Comparison of ENCODE assay signal across 12 cellular contexts in the genomic region with DNA sequence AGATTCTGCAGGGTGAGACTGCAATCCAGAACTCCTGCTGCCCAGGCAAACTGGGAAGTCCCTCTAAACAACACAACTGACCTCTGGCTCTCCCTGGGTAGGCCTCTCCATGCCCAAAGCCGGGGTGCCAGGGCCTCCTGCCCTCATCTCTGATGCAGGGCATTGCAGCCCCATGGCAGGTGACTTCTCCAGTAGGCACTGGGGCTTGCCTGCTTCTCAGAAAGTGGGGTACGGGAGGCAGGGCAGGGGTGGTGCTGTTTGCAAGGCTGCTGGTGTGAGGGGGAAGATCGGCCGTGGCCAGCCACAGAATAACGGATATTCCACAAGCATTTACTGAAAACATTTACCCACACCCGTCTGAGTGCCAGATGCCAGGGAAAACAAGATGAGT. TPM values are rescaled to one million over a fixed set of nuclear protein-coding genes. Genes with fewer than 3 reads are reported as not detected.
DNase-seq lines count a peak whose midpoint lies in the region; ATAC-seq and TF ChIP-seq lines count a peak whose summit lies in the region.
"Had no signal": no experiment of that assay in that cellular context is flagged by ENCODE, and none has a peak within 500 bp of the region (broad histone marks: within the 10 kb centered on the region; RNA-seq: fewer than 3 reads in every experiment).

No MANE protein-coding gene starts in this region.

- H3K27ac ChIP-seq in BLaER1 (no peak overlapping the region), ascending aorta (peak overlapping the region; percentile 55 to 99), left lung (peak overlapping the region; percentile 33 to 66), prostate gland (peak overlapping the region; percentile 73)

- peak overlapping the region; percentile 78 for H3K4me2 ChIP-seq in BLaER1

- WGBS in prostate gland: 60% methylated on average over 6 of the region's 6 CpGs

- H3K4me1 ChIP-seq in BLaER1 (peaks cover 65% of the 10 kb centered on the region), ascending aorta (peaks cover 9 to 31% of the 10 kb centered on the region in 2 donors), left lung (peaks cover 18 to 33% of the 10 kb centered on the region in 2 donors), prostate gland (replicated peaks) (peaks cover 13% of the 10 kb centered on the region)

- no peak for TF ChIP-seq POLR2A in prostate gland (IDR thresholded peaks at IDR 0.05)

- H3K36me3 ChIP-seq in BLaER1 (no peaks in the 10 kb centered on the region), ascending aorta (no peaks in the 10 kb centered on the region), left lung (no peaks in the 10 kb centered on the region), prostate gland (no peaks in the 10 kb centered on the region)

- H3K9me3 ChIP-seq in BLaER1 (peaks cover 2% of the 10 kb centered on the region; the same call in 1 of the 2 replicates), ascending aorta (no peaks in the 10 kb centered on the region), left lung (no peaks in the 10 kb centered on the region), prostate gland (no peaks in the 10 kb centered on the region)

- ATAC-seq in left lung: no peak
- ATAC-seq: activated CD8-positive, alpha-beta T cell treated with anti-CD3 and anti-CD28 coated beads, Interleukin-2, amount 10 ng/mL, durations not matched to agents 7 days and 5 days had no signal

- DNase-seq in ascending aorta (ENCODE audit: low spot score in 2 of 2) (no peak), left lung (no peak), prostate gland (ENCODE audit: low spot score) (no peak), NCI-H774 (lab: John Stamatoyannopoulos, UW) (no peak), NCI-H226 (no peak), SIG-M5 treated with dmso at 0.1 percent for 504 hours (lab: John Stamatoyannopoulos, UW; ENCODE audit: unreplicated experiment) (no peak)
- no peak for DNase-seq in stimulated activated CD4-positive, alpha-beta T cell treated with anti-CD3 and anti-CD28 coated beads, Interleukin-4, amount 100 ng/mL, for 24 hours
- DNase-seq: activated CD8-positive, alpha-beta T cell treated with anti-CD3 and anti-CD28 coated beads, Interleukin-2, amount 10 ng/mL, durations not matched to agents 7 days and 5 days; dorsolateral prefrontal cortex; NCI-H510A treated with DMSO at 0.1 percent for 48 hours; OCI-M1 had no signal

- peaks cover 6% of the 10 kb centered on the region; the same call in 1 of the 2 replicates for H4K20me1 ChIP-seq in BLaER1

- TF ChIP-seq CTCF in ascending aorta (IDR thresholded peaks at IDR 0.05) (no peak), left lung (IDR thresholded peaks at IDR 0.05) (no peak), prostate gland (IDR thresholded peaks at IDR 0.05) (no peak)

- H3K27me3 ChIP-seq in BLaER1: peaks cover 15% of the 10 kb centered on the region
- no peaks in the 10 kb centered on the region for H3K27me3 ChIP-seq in ascending aorta
- peaks cover 11 to 54% of the 10 kb centered on the region in 2 donors for H3K27me3 ChIP-seq in left lung
- H3K27me3 ChIP-seq in prostate gland (replicated peaks; ENCODE audit: insufficient read depth): no peaks in the 10 kb centered on the region

- H3K9ac ChIP-seq in BLaER1: no peak overlapping the region

- H3K4me3 ChIP-seq in BLaER1 (no peak overlapping the region), ascending aorta (no peak overlapping the region), left lung (no peak overlapping the region), prostate gland (no peak overlapping the region)
- H3K4me3 ChIP-seq: dorsolateral prefrontal cortex had no signal

- intact Hi-C loops in ascending aorta (cut with DNase I) (no loop called here), left lung (cut with DNase I) (no loop called here), prostate gland (cut with DNase I) (no loop called here)

RNA-seq across cellular contexts. Expression of a gene that starts 4.1 kb away (rescaled TPM):
- 29.1 TPM for total RNA-seq in ascending aorta
- 100 to 1,000 TPM in 1 of 2 donors, 10 to 100 TPM in 1; 47.8 to 107 TPM for total RNA-seq in left lung
- 100 to 1,000 TPM in 1 of 2 donors, 10 to 100 TPM in 1; 66.3 to 186 TPM for total RNA-seq in prostate gland

RNA-seq across cellular contexts. Expression of a gene that starts 38.7 kb away (rescaled TPM):
- 21.9 TPM for total RNA-seq in ascending aorta
- 10 to 100 TPM in 1 of 2 donors, 1 to 10 TPM in 1; 9.1 to 35.5 TPM for total RNA-seq in left lung
- 1 to 10 TPM; 2.1 to 4.1 TPM for total RNA-seq in prostate gland
